In the genomic region with DNA sequence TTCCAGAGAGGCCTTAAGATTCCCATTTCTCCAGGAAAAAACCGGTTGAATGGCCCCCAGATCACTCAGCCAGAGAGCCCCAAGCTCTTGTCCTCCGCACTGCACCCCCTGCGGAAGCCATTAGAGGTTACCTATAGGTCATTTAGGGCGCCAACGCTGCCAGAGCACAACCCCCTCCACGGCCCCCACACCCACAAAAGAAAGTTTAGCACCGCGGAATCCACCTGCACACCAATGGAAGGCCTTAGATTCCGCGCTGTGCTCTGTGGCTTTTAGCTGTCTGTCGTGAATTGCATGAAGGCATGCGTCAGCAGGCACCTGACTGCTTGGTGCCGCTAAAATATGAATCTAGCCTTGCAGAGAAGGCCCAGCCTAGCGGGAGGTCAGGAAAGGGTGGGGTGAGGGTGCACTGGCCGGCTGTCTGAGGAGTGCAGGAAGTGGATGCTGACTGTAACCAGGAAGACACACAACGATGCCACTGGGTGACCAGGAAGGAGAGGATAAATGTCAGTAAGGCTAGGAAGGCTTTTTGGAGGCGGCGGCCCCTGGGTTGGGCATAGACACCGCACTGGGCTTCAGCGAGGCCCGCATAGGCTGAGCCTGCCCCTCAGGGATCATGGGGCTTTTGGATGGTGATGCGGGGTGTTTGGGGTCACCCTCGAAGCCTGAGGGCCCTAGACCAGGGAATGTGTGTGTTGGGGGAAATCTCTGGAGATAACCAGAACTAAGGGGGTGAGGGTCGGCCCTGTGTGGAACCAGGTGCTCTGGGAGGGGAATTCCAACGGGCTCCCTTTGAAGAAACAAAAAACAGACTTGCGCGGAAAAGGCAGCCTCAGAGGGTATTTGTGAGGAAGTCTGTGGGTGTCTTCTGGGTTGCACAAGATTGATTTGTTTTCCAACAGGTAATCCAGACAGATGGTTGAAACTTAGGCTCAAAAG, we compare ENCODE assay signal across 2 cellular contexts.
A peak's percentile ranks its signal among the peaks of the same experiment; 100 is the strongest.
TF ChIP-seq lines count a peak whose summit lies in the region.

No MANE protein-coding gene starts in this region.

TF ChIP-seq in GM12878, 131 proteins besides CTCF, POLR2A, EP300 and RAD21 (continues in another document):
- TF ChIP-seq, protein P1, sequence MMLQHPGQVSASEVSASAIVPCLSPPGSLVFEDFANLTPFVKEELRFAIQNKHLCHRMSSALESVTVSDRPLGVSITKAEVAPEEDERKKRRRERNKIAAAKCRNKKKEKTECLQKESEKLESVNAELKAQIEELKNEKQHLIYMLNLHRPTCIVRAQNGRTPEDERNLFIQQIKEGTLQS (IDR thresholded peaks at IDR 0.05; ENCODE audit: borderline replicate concordance, extremely low read depth, low read depth, low read length) = no peak
- TF ChIP-seq ZNF207 (IDR thresholded peaks at IDR 0.05; ENCODE audit: borderline replicate concordance) (peak; percentile 48; the same call in 1 of the 2 replicates), BACH1 (IDR thresholded peaks at IDR 0.05; ENCODE audit: borderline replicate concordance) (no peak), TAF1 (IDR thresholded peaks at IDR 0.05; ENCODE audit: borderline replicate concordance, low read depth, low read length) (no peak; the same call in none of the 2 replicates), NR2C2 (IDR thresholded peaks at IDR 0.05; ENCODE audit: borderline replicate concordance, control insufficient read depth, insufficient read length, low read depth) (no peak), EED (IDR thresholded peaks at IDR 0.05; ENCODE audit: low read depth) (no peak; the same call in 1 of the 2 replicates), CBX5 (IDR thresholded peaks at IDR 0.05; ENCODE audit: low read depth) (no peak), RELA (IDR thresholded peaks at IDR 0.05; ENCODE audit: borderline replicate concordance, partially characterized antibody) (no peak), MYC (IDR thresholded peaks at IDR 0.05; ENCODE audit: insufficient read depth, insufficient read length, insufficient replicate concordance, low read length, severe bottlenecking) (no peak), POLR2AphosphoS5 (IDR thresholded peaks at IDR 0.05; ENCODE audit: low read length) (peak; percentile 64), CBFB (IDR thresholded peaks at IDR 0.05; ENCODE audit: low read depth) (peak; percentile 38; the same call in 1 of the 2 replicates), ZBED1 (IDR thresholded peaks at IDR 0.05; ENCODE audit: borderline replicate concordance) (no peak), GATAD2B (conservative IDR thresholded peaks at IDR 0.05; ENCODE audit: low read depth) (peak; percentile 59; the same call in 1 of the 2 replicates), STAT3 (IDR thresholded peaks at IDR 0.05; ENCODE audit: low read depth, low read length) (no peak), RB1 (IDR thresholded peaks at IDR 0.05; ENCODE audit: borderline replicate concordance) (no peak; the same call in 1 of the 2 replicates)
- TF ChIP-seq, protein P2, sequence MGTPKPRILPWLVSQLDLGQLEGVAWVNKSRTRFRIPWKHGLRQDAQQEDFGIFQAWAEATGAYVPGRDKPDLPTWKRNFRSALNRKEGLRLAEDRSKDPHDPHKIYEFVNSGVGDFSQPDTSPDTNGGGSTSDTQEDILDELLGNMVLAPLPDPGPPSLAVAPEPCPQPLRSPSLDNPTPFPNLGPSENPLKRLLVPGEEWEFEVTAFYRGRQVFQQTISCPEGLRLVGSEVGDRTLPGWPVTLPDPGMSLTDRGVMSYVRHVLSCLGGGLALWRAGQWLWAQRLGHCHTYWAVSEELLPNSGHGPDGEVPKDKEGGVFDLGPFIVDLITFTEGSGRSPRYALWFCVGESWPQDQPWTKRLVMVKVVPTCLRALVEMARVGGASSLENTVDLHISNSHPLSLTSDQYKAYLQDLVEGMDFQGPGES (IDR thresholded peaks at IDR 0.05) = no peak
- TF ChIP-seq, protein P3, sequence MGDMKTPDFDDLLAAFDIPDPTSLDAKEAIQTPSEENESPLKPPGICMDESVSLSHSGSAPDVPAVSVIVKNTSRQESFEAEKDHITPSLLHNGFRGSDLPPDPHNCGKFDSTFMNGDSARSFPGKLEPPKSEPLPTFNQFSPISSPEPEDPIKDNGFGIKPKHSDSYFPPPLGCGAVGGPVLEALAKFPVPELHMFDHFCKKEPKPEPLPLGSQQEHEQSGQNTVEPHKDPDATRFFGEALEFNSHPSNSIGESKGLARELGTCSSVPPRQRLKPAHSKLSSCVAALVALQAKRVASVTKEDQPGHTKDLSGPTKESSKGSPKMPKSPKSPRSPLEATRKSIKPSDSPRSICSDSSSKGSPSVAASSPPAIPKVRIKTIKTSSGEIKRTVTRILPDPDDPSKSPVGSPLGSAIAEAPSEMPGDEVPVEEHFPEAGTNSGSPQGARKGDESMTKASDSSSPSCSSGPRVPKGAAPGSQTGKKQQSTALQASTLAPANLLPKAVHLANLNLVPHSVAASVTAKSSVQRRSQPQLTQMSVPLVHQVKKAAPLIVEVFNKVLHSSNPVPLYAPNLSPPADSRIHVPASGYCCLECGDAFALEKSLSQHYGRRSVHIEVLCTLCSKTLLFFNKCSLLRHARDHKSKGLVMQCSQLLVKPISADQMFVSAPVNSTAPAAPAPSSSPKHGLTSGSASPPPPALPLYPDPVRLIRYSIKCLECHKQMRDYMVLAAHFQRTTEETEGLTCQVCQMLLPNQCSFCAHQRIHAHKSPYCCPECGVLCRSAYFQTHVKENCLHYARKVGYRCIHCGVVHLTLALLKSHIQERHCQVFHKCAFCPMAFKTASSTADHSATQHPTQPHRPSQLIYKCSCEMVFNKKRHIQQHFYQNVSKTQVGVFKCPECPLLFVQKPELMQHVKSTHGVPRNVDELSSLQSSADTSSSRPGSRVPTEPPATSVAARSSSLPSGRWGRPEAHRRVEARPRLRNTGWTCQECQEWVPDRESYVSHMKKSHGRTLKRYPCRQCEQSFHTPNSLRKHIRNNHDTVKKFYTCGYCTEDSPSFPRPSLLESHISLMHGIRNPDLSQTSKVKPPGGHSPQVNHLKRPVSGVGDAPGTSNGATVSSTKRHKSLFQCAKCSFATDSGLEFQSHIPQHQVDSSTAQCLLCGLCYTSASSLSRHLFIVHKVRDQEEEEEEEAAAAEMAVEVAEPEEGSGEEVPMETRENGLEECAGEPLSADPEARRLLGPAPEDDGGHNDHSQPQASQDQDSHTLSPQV (IDR thresholded peaks at IDR 0.05) = no peak
- TF ChIP-seq, protein P4, sequence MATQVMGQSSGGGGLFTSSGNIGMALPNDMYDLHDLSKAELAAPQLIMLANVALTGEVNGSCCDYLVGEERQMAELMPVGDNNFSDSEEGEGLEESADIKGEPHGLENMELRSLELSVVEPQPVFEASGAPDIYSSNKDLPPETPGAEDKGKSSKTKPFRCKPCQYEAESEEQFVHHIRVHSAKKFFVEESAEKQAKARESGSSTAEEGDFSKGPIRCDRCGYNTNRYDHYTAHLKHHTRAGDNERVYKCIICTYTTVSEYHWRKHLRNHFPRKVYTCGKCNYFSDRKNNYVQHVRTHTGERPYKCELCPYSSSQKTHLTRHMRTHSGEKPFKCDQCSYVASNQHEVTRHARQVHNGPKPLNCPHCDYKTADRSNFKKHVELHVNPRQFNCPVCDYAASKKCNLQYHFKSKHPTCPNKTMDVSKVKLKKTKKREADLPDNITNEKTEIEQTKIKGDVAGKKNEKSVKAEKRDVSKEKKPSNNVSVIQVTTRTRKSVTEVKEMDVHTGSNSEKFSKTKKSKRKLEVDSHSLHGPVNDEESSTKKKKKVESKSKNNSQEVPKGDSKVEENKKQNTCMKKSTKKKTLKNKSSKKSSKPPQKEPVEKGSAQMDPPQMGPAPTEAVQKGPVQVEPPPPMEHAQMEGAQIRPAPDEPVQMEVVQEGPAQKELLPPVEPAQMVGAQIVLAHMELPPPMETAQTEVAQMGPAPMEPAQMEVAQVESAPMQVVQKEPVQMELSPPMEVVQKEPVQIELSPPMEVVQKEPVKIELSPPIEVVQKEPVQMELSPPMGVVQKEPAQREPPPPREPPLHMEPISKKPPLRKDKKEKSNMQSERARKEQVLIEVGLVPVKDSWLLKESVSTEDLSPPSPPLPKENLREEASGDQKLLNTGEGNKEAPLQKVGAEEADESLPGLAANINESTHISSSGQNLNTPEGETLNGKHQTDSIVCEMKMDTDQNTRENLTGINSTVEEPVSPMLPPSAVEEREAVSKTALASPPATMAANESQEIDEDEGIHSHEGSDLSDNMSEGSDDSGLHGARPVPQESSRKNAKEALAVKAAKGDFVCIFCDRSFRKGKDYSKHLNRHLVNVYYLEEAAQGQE (IDR thresholded peaks at IDR 0.05; ENCODE audit: low read depth, low read length) = no peak

TF ChIP-seq in neural cell, 6 proteins besides CTCF, POLR2A, EP300 and RAD21:
- TF ChIP-seq MXI1 (conservative IDR thresholded peaks at IDR 0.05; ENCODE audit: poor library complexity, severe bottlenecking) = no peak
